8 cellular contexts compared by ENCODE assay signal in genomic region chr14:61322799-61323290, GRCh38. TPM values are rescaled to one million over a fixed set of nuclear protein-coding genes. Genes with fewer than 3 reads are reported as not detected.
DNase-seq lines count a peak whose midpoint lies in the region; ATAC-seq and TF ChIP-seq lines count a peak whose summit lies in the region.

No MANE protein-coding gene starts in this region.

- peak overlapping the region; percentile 47 for H3K27ac Mint-ChIP-seq in activated B cell treated with CpG ODN at 0.5 μM for 24 hours
- H3K27ac Mint-ChIP-seq in endothelial cell (ENCODE audit: unreplicated experiment) = no peak overlapping the region
- H3K27ac Mint-ChIP-seq in progenitor cell of endocrine pancreas = peak overlapping the region; percentile 81

- CTCF ChIA-PET in activated B cell treated with CpG ODN at 0.5 μM for 24 hours (lab: Charles Lee) = no interaction called here

- peak; percentile 79 for DNase-seq in activated effector memory CD4-positive, alpha-beta T cell treated with anti-CD3 and anti-CD28 coated beads, Interleukin-2, amount 50 U/mL, for 16 hours
- no peak for DNase-seq in activated effector memory CD4-positive, alpha-beta T cell treated with Interleukin-2 at 50 U/mL for 16 hours
- DNase-seq in activated B cell treated with CpG ODN at 0.5 μM for 24 hours (no peak), endothelial cell (ENCODE audit: low spot score) (no peak), progenitor cell of endocrine pancreas (ENCODE audit: low spot score, unreplicated experiment) (no peak), GM03348 (ENCODE audit: low spot score) (no peak), CD1c-positive myeloid dendritic cell (ENCODE audit: extremely low spot score) (no peak), NCI-H774 (lab: John Stamatoyannopoulos, UW) (no peak)

- ATAC-seq in activated B cell treated with CpG ODN at 0.5 μM for 24 hours (ENCODE audit: low read depth) = no peak

- H3K4me3 Mint-ChIP-seq in activated B cell treated with CpG ODN at 0.5 μM for 24 hours = peak overlapping the region; percentile 87
- peak overlapping the region; percentile 92 for H3K4me3 Mint-ChIP-seq in endothelial cell (ENCODE audit: unreplicated experiment)
- peak overlapping the region; percentile 78 for H3K4me3 Mint-ChIP-seq in progenitor cell of endocrine pancreas (ENCODE audit: low read depth)

- POLR2A ChIA-PET in activated B cell treated with CpG ODN at 0.5 μM for 24 hours (lab: Charles Lee) = no interaction called here

- TF ChIP-seq CTCF in activated B cell treated with CpG ODN at 0.5 μM for 24 hours (IDR thresholded peaks at IDR 0.05) (no peak), endothelial cell (IDR thresholded peaks at IDR 0.05; ENCODE audit: unreplicated experiment) (no peak), progenitor cell of endocrine pancreas (IDR thresholded peaks at IDR 0.05; ENCODE audit: unreplicated experiment) (no peak)

- peaks cover 6% of the 10 kb centered on the region for H3K27me3 Mint-ChIP-seq in activated B cell treated with CpG ODN at 0.5 μM for 24 hours
- H3K27me3 Mint-ChIP-seq in endothelial cell (ENCODE audit: unreplicated experiment) = peaks cover 7% of the 10 kb centered on the region
- peaks cover 30% of the 10 kb centered on the region for H3K27me3 Mint-ChIP-seq in progenitor cell of endocrine pancreas

- intact Hi-C loops in activated B cell treated with CpG ODN at 0.5 μM for 24 hours (cut with micrococcal nuclease) = loop anchor here (2.0 to 10.0 kb wide), 3 partner anchors 66 to 432 kb away; no protein-coding TSS in a partner anchor

- H3K9me3 Mint-ChIP-seq in activated B cell treated with CpG ODN at 0.5 μM for 24 hours (no peaks in the 10 kb centered on the region), endothelial cell (ENCODE audit: unreplicated experiment) (no peaks in the 10 kb centered on the region), progenitor cell of endocrine pancreas (ENCODE audit: low read depth) (peaks cover 6% of the 10 kb centered on the region)

- H3K36me3 Mint-ChIP-seq in activated B cell treated with CpG ODN at 0.5 μM for 24 hours (ENCODE audit: low read depth) (no peaks in the 10 kb centered on the region), endothelial cell (ENCODE audit: low read depth, unreplicated experiment) (peaks cover 14% of the 10 kb centered on the region), progenitor cell of endocrine pancreas (ENCODE audit: insufficient read depth) (no peaks in the 10 kb centered on the region)

- peaks cover 17% of the 10 kb centered on the region for H3K4me1 Mint-ChIP-seq in activated B cell treated with CpG ODN at 0.5 μM for 24 hours
- peaks cover 26% of the 10 kb centered on the region for H3K4me1 Mint-ChIP-seq in endothelial cell (ENCODE audit: unreplicated experiment)
- H3K4me1 Mint-ChIP-seq in progenitor cell of endocrine pancreas (ENCODE audit: low read depth) = peaks cover 8% of the 10 kb centered on the region

RNA-seq across cellular contexts. Expression of gene PRKCH, which starts 1.5 kb away (rescaled TPM):
- total RNA-seq in activated B cell treated with CpG ODN at 0.5 μM for 24 hours (4.6 and 4.7 TPM in 2 replicates), endothelial cell (ENCODE audit: unreplicated experiment) (42.5 TPM), progenitor cell of endocrine pancreas (4.5 and 5.1 TPM in 2 replicates)

RNA-seq across cellular contexts. Expression of gene TMEM30B, which starts 41.7 kb away (rescaled TPM):
- not detected in 2 replicates for total RNA-seq in activated B cell treated with CpG ODN at 0.5 μM for 24 hours
- total RNA-seq in endothelial cell (ENCODE audit: unreplicated experiment) = 0.15 TPM
- 28.1 and 29.4 TPM in 2 replicates for total RNA-seq in progenitor cell of endocrine pancreas

Comparison
In these comparisons a context has a peak if more than half of its experiments do, and no peak if none do; other contexts are left out.
1. RNA of gene TMEM30B, which starts 41.7 kb away (total RNA-seq): 28.1 to 29.4 TPM in progenitor cell of endocrine pancreas; 0.15 TPM in endothelial cell (single experiment) and not detected in activated B cell treated with CpG ODN at 0.5 μM for 24 hours; every median in the first group is over 10 times any median in the second.
2. Peak in every context shown above with its lines, with median percentiles within 50 percentile points of each other: H3K4me3 Mint-ChIP-seq.